In the genomic region with DNA sequence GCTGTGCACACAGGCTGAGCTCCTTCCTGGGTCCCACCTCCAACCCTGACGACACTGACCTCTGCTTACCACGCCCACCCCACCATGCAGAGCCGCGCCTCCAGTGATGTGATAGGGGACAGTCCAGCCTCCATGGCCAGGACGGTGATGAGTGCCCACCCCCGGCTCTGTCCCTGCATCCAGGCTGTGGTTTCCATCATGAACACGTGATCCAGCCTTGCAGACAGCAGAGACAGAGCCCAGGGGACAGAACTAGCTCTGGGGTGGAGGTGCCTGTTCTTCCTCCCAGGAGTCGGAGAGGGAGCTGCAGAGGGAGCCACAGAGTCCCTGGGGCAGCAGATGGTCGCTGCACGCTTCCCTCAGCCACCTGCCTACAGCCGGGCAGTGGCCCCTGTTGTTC, we compare ENCODE assay signal across 22 cellular contexts.
"Had no signal": no experiment of that assay in that cellular context is flagged by ENCODE, and none has a peak within 500 bp of the region (broad histone marks: within the 10 kb centered on the region; RNA-seq: fewer than 3 reads in every experiment).

No MANE protein-coding gene starts in this region.

- DNase-seq: activated CD4-positive, alpha-beta memory T cell treated with anti-CD3 and anti-CD28 coated beads, Interleukin-2, amount 10 ng/mL, durations not matched to agents 7 days and 5 days; activated CD4-positive, alpha-beta T cell treated with anti-CD3 and anti-CD28 coated beads, Interleukin-2, amount 10 ng/mL, durations not matched to agents 24 days and 14 days; activated effector memory CD4-positive, alpha-beta T cell treated with anti-CD3 and anti-CD28 coated beads, Interleukin-2, amount 50 U/mL, for 16 hours; activated naive CD4-positive, alpha-beta T cell treated with anti-CD3 and anti-CD28 coated beads, Interleukin-2, amount 10 ng/mL, durations not matched to agents 7 days and 5 days; activated T-cell treated with anti-CD3 and anti-CD28 coated beads, Interleukin-2, amount 50 U/mL, for 72 hours; amygdala; colonic mucosa; dorsolateral prefrontal cortex; glutamatergic neuron; immature natural killer cell; left lung; naive thymus-derived CD4-positive, alpha-beta T cell; sigmoid colon; stimulated activated CD4-positive, alpha-beta T cell treated with anti-CD3 and anti-CD28 coated beads, Interleukin-2, amount 100 ng/mL, for 48 hours; stimulated activated CD8-positive, alpha-beta memory T cell treated with anti-CD3 and anti-CD28 coated beads, Interleukin-4, amount 100 ng/mL, for 48 hours; stimulated activated naive B cell treated with anti-CD40 and anti-IgM and Interleukin-4, amounts not matched to agents 10 μg/mL and 1 μg/mL and 100 μg/mL, for 72 hours; testis had no signal

- ATAC-seq: activated CD4-positive, CD25-positive, alpha-beta regulatory T cell treated with anti-CD3 and anti-CD28 coated beads, Interleukin-2, amount 50 U/mL, for 24 hours; activated T-cell treated with anti-CD3 and anti-CD28 coated beads, Interleukin-2, amount 50 U/mL, for 72 hours; left lung; naive thymus-derived CD4-positive, alpha-beta T cell; stimulated activated naive B cell treated with anti-CD40 and anti-IgM and Interleukin-4, amounts not matched to agents 10 μg/mL and 1 μg/mL and 100 μg/mL, for 72 hours had no signal

- H3K4me1 ChIP-seq: colonic mucosa, left lung had no signal

- H3K4me2 ChIP-seq: hepatocyte, smooth muscle cell had no signal

- H3K4me3 ChIP-seq: colonic mucosa, dorsolateral prefrontal cortex, esophagus muscularis mucosa, hepatocyte, left lung, lung, sigmoid colon, smooth muscle cell, testis had no signal

- H3K27me3 ChIP-seq: colonic mucosa, dorsolateral prefrontal cortex, esophagus muscularis mucosa, hepatocyte, left lung, sigmoid colon, testis had no signal

- H3K27ac ChIP-seq: colonic mucosa, dorsolateral prefrontal cortex, esophagus muscularis mucosa, hepatocyte, left lung, sigmoid colon, testis had no signal

- H2AFZ ChIP-seq: hepatocyte had no signal

- H3K9me3 ChIP-seq: colonic mucosa, esophagus muscularis mucosa, left lung, sigmoid colon, testis had no signal

- H3K36me3 ChIP-seq: colonic mucosa, esophagus muscularis mucosa, left lung, sigmoid colon had no signal
